14 cellular contexts compared by ENCODE assay signal in genomic region chr15:71151061-71151460, GRCh38. TPM values are rescaled to one million over a fixed set of nuclear protein-coding genes. Genes with fewer than 3 reads are reported as not detected.
DNase-seq lines count a peak whose midpoint lies in the region; ATAC-seq and TF ChIP-seq lines count a peak whose summit lies in the region.
"Had no signal": no experiment of that assay in that cellular context is flagged by ENCODE, and none has a peak within 500 bp of the region (broad histone marks: within the 10 kb centered on the region; RNA-seq: fewer than 3 reads in every experiment).

No MANE protein-coding gene starts in this region.

- H3K79me1 ChIP-seq in trophoblast cell (ENCODE audit: low read length): no peaks in the 10 kb centered on the region

- H3K27ac ChIP-seq in body of pancreas (peak overlapping the region in 3 of 4 donors; percentile 60 to 83 (median 83)), trophoblast cell (ENCODE audit: low read depth, low read length) (no peak overlapping the region)

- H2BK12ac ChIP-seq in trophoblast cell (ENCODE audit: low read length): no peak overlapping the region

- no peak for ATAC-seq in body of pancreas
- ATAC-seq: activated T-cell treated with anti-CD3 and anti-CD28 coated beads, Interleukin-2, amount 50 U/mL, for 72 hours had no signal

- no peak overlapping the region for H2AFZ ChIP-seq in trophoblast cell (ENCODE audit: insufficient read depth, low read length, poor library complexity)

- H3K79me2 ChIP-seq in trophoblast cell (ENCODE audit: control insufficient read depth, insufficient read depth, low read length, poor library complexity): no peaks in the 10 kb centered on the region

- H3K4me1 ChIP-seq in body of pancreas (peaks cover 49% of the 10 kb centered on the region), trophoblast cell (ENCODE audit: control insufficient read depth in 1 of 2, insufficient read depth in 2 of 2, low read length in 2 of 2) (no peaks in the 10 kb centered on the region)

- no peaks in the 10 kb centered on the region for H3K27me3 ChIP-seq in BJ (ENCODE audit: control insufficient read depth, insufficient read depth, low read length)
- H3K27me3 ChIP-seq in body of pancreas: no peaks in the 10 kb centered on the region
- no peaks in the 10 kb centered on the region for H3K27me3 ChIP-seq in trophoblast cell (ENCODE audit: insufficient read depth, low read length)

- H2BK120ac ChIP-seq in trophoblast cell (ENCODE audit: insufficient read depth, low read length, poor library complexity): no peak overlapping the region

- H3K9me3 ChIP-seq in body of pancreas (no peaks in the 10 kb centered on the region), trophoblast cell (ENCODE audit: insufficient read depth, low read depth, low read length) (peaks cover 4% of the 10 kb centered on the region)

- H3K14ac ChIP-seq in trophoblast cell (ENCODE audit: low read length): no peak overlapping the region

- H3K4me3 ChIP-seq in BJ (ENCODE audit: low read depth, low read length) (no peak overlapping the region), body of pancreas (no peak overlapping the region), trophoblast cell (ENCODE audit: low read depth, low read length) (no peak overlapping the region)

- POLR2A ChIA-PET in BJ (lab: Charles Lee): interaction anchor here (0.6 kb wide), 3 partner anchors 36 to 1853 kb away, joined by 3 to 5 read pairs (median 5); partner anchors contain the start of gene THSD4

- CTCF ChIA-PET in BJ (lab: Yijun Ruan, JAX): no interaction called here

- H2AK5ac ChIP-seq in trophoblast cell (ENCODE audit: low read length): no peak overlapping the region

- TF ChIP-seq POLR2A in body of pancreas (IDR thresholded peaks at IDR 0.05): no peak

- DNase-seq in BJ (ENCODE audit: low read depth) (peak; percentile 22), HS-5 (ENCODE audit: low read depth) (peak; percentile 56), body of pancreas (no peak), kidney tubule cell (ENCODE audit: low spot score) (peak; percentile 99), NCI-H82 (lab: John Stamatoyannopoulos, UW) (no peak), trophoblast cell (no peak), LoVo (ENCODE audit: low spot score) (no peak), NCI-H1105 (lab: John Stamatoyannopoulos, UW) (no peak)
- DNase-seq: activated CD4-positive, alpha-beta T cell treated with anti-CD3 and anti-CD28 coated beads, Interleukin-2, amount 50 U/mL, for 1 hour; activated T-cell treated with anti-CD3 and anti-CD28 coated beads, Interleukin-2, amount 50 U/mL, for 72 hours; CD4-positive, CD25-positive, alpha-beta regulatory T cell; KBM-7; NCI-H1930; RPMI8226 had no signal

- TF ChIP-seq CTCF in BJ (IDR thresholded peaks at IDR 0.05; ENCODE audit: insufficient read depth, low read depth, low read length): no peak
- no peak for TF ChIP-seq CTCF in body of pancreas (IDR thresholded peaks at IDR 0.05)

- peaks cover 4% of the 10 kb centered on the region for H3K36me3 ChIP-seq in BJ (ENCODE audit: control insufficient read depth, insufficient read depth, low read length)
- no peaks in the 10 kb centered on the region for H3K36me3 ChIP-seq in body of pancreas (replicated peaks in 1 of 2; ENCODE audit: insufficient read depth in 1 of 2, low read depth in 2 of 2)
- no peaks in the 10 kb centered on the region for H3K36me3 ChIP-seq in trophoblast cell (ENCODE audit: control insufficient read depth in 1 of 2, insufficient read depth in 2 of 2, low read length in 2 of 2)

- H4K8ac ChIP-seq in trophoblast cell (ENCODE audit: low read depth, low read length): no peak overlapping the region

- no peak overlapping the region for H2BK5ac ChIP-seq in trophoblast cell (ENCODE audit: low read depth, low read length, poor library complexity)

- no peak overlapping the region for H3K4me2 ChIP-seq in trophoblast cell (ENCODE audit: low read length)

- H3K9ac ChIP-seq in trophoblast cell (ENCODE audit: low read length): no peak overlapping the region

- H3K4ac ChIP-seq in trophoblast cell (ENCODE audit: low read depth, low read length): no peak overlapping the region

- 48 to 54% methylated on average over 2 of the region's 2 CpGs for WGBS in body of pancreas, 2 donors
- no CpG with 5 or more reads among the region's 2 CpGs for WGBS in trophoblast cell (ENCODE audit: extremely low coverage, insufficient coverage, insufficient read length)

- no peak overlapping the region for H4K12ac ChIP-seq in trophoblast cell (ENCODE audit: low read depth, low read length)

- H3K18ac ChIP-seq in trophoblast cell (ENCODE audit: low read length): no peak overlapping the region

- H4K91ac ChIP-seq in trophoblast cell (ENCODE audit: low read depth, low read length): no peak overlapping the region

- intact Hi-C loops in body of pancreas (cut with DNase I): no loop called here

- no peak overlapping the region for H3K23ac ChIP-seq in trophoblast cell (ENCODE audit: low read length)

RNA-seq across cellular contexts. Expression of gene THSD4, which starts 35.8 kb away (rescaled TPM):
- polyA plus RNA-seq in BJ (2011; rRNA removed): 13.4 and 18.8 TPM in 2 replicates
- 30.3 and 32.6 TPM in 2 replicates for polyA minus RNA-seq in BJ (2011; rRNA and poly(A)+ RNA removed)
- total RNA-seq in body of pancreas: 10 to 100 TPM; 12.9 to 16.1 TPM
- polyA plus RNA-seq in trophoblast cell (2013): 1.1 and 1.2 TPM in 2 replicates
- total RNA-seq: activated T-cell treated with anti-CD3 and anti-CD28 coated beads, Interleukin-2, amount 50 U/mL, for 72 hours; CD4-positive, CD25-positive, alpha-beta regulatory T cell had no signal
- polyA plus RNA-seq: CD4-positive, CD25-positive, alpha-beta regulatory T cell had no signal

Comparison
In these comparisons a context has a peak if more than half of its experiments do, and no peak if none do; other contexts are left out.
1. DNase-seq: peak in BJ (single experiment), HS-5 (single experiment) and kidney tubule cell (single experiment); none in body of pancreas (0 of 4), NCI-H82 (single experiment), trophoblast cell (0 of 2), LoVo (single experiment) and NCI-H1105 (single experiment).